In genomic region chr7:29145553-29146081, GRCh38 we compare ENCODE assay signal across 1 cellular context.
TF ChIP-seq lines count a peak whose summit lies in the region.

No MANE protein-coding gene starts in this region.

TF ChIP-seq in H1, 55 proteins besides CTCF, POLR2A, EP300 and RAD21:
- TF ChIP-seq TEAD4 (IDR thresholded peaks at IDR 0.05; ENCODE audit: low read depth, low read length) = 0 out of 2 replicates have a peak, but pooled peaks have one; percentile 5
- TF ChIP-seq CEBPB (IDR thresholded peaks at IDR 0.05; ENCODE audit: low read depth, low read length) = no peak
TF ChIP-seq in H1: peak in this region for 1.
